ENCODE assay signal across 20 cellular contexts in genomic region chr1:173134800-173135199, GRCh38.
"Had no signal": no experiment of that assay in that cellular context is flagged by ENCODE, and none has a peak within 500 bp of the region (broad histone marks: within the 10 kb centered on the region; RNA-seq: fewer than 3 reads in every experiment).

No MANE protein-coding gene starts in this region.

- ATAC-seq: activated naive CD8-positive, alpha-beta T cell treated with anti-CD3 and anti-CD28 coated beads, Interleukin-2, amount 50 U/mL, for 24 hours; left colon; right lobe of liver; stimulated activated naive CD8-positive, alpha-beta T cell treated with anti-CD3 and anti-CD28 coated beads, Interleukin-15, amount 100 ng/mL, for 72 hours had no signal

- H3K9me3 ChIP-seq: right lobe of liver, testis, uterus had no signal

- H2AFZ ChIP-seq: neural progenitor cell had no signal

- DNase-seq: activated B cell treated with CpG ODN at 0.5 μM for 24 hours; activated CD4-positive, alpha-beta T cell treated with anti-CD3 and anti-CD28 coated beads, Interleukin-2, amount 10 ng/mL, durations not matched to agents 24 days and 14 days; activated CD8-positive, alpha-beta memory T cell treated with anti-CD3 and anti-CD28 coated beads for 24 hours; activated naive CD4-positive, alpha-beta T cell treated with Interleukin-2 at 50 U/mL for 16 hours; activated naive CD8-positive, alpha-beta T cell treated with anti-CD3 and anti-CD28 coated beads, Interleukin-2, amount 50 U/mL, for 24 hours; central memory CD4-positive, alpha-beta T cell; effector CD8-positive, alpha-beta T cell; immature natural killer cell; left colon; mesendoderm; posterior cingulate gyrus; right lobe of liver; stimulated activated CD4-positive, alpha-beta T cell treated with anti-CD3 and anti-CD28 coated beads, Interleukin-4, amount 100 ng/mL, for 1 hour; stimulated activated CD8-positive, alpha-beta memory T cell treated with anti-CD3 and anti-CD28 coated beads, Interleukin-4, amount 100 ng/mL, for 48 hours; stimulated activated naive CD8-positive, alpha-beta T cell treated with anti-CD3 and anti-CD28 coated beads, Interleukin-15, amount 100 ng/mL, for 72 hours; testis; uterus had no signal

- H3K36me3 ChIP-seq: neural progenitor cell, right lobe of liver, uterus had no signal

- H3K27me3 ChIP-seq: neural progenitor cell, right lobe of liver, testis, uterus had no signal

- H3K4me3 ChIP-seq: coronary artery, neural progenitor cell, right lobe of liver, SK-N-MC, testis, uterus had no signal

- H3K4me2 ChIP-seq: neural progenitor cell had no signal

- H3K4me1 ChIP-seq: neural progenitor cell, right lobe of liver, testis, uterus had no signal

- H3K27ac ChIP-seq: coronary artery, neural progenitor cell, right lobe of liver, SK-N-MC, testis, uterus had no signal

- H3K9ac ChIP-seq: neural progenitor cell had no signal
